21 cellular contexts compared by ENCODE assay signal in genomic region chr22:17471901-17472566, GRCh38.
DNase-seq lines count a peak whose midpoint lies in the region; ATAC-seq lines count a peak whose summit lies in the region.
"Had no signal": no experiment of that assay in that cellular context is flagged by ENCODE, and none has a peak within 500 bp of the region (broad histone marks: within the 10 kb centered on the region; RNA-seq: fewer than 3 reads in every experiment).

No MANE protein-coding gene starts in this region.

- H3K4me1 ChIP-seq in NT2/D1 (ENCODE audit: insufficient read depth, insufficient read length) = peaks cover 2% of the 10 kb centered on the region
- H3K4me1 ChIP-seq: A549, pancreas had no signal

- no peak overlapping the region for H3K27ac Mint-ChIP-seq in activated T-cell treated with anti-CD3 and anti-CD28 coated beads, Interleukin-2, amount 50 U/mL, for 72 hours

- H3K9ac ChIP-seq in NT2/D1 (ENCODE audit: insufficient read length, low read depth) = no peak overlapping the region

- no peak overlapping the region for H3K4me3 ChIP-seq in NT2/D1 (ENCODE audit: insufficient read length, low read depth)
- H3K4me3 ChIP-seq: A549, pancreas, SK-N-MC, upper lobe of left lung had no signal

- DNase-seq in NCI-H2171 treated with DMSO at 0.1 percent for 48 hours (lab: John Stamatoyannopoulos, UW) = peak; percentile 34
- no peak for DNase-seq in NCI-H2171 (lab: John Stamatoyannopoulos, UW)
- DNase-seq in NT2/D1 (ENCODE audit: low read depth, low spot score) = peak; percentile 16
- no peak for DNase-seq in left ventricle myocardium superior
- no peak for DNase-seq in sciatic nerve (ENCODE audit: low spot score)
- no peak for DNase-seq in activated T-cell treated with anti-CD3 and anti-CD28 coated beads, Interleukin-2, amount 50 U/mL, for 72 hours
- no peak for DNase-seq in GM19240 (ENCODE audit: insufficient read length, low spot score)
- DNase-seq: activated CD4-positive, alpha-beta T cell treated with anti-CD3 and anti-CD28 coated beads for 4 hours; activated CD8-positive, alpha-beta memory T cell treated with anti-CD3 and anti-CD28 coated beads, Interleukin-2, amount 50 U/mL, for 4 hours; activated naive CD4-positive, alpha-beta T cell; cortex of kidney; midbrain; NCI-H1092; NCI-H2227 treated with DMSO at 0.1 percent for 48 hours; OCI-M1; pancreas; stimulated activated naive CD8-positive, alpha-beta T cell treated with anti-CD3 and anti-CD28 coated beads, Interleukin-15, Interleukin-2, amounts not matched to agents 100 U/mL and 50 U/mL, for 24 hours had no signal

- ATAC-seq in left ventricle myocardium superior = peak; percentile 83
- ATAC-seq in sciatic nerve = peak; percentile 34
- no peak for ATAC-seq in HG03135 (IDR thresholded peaks at IDR 0.05; ENCODE audit: unreplicated experiment)
- no peak for ATAC-seq in activated T-cell treated with anti-CD3 and anti-CD28 coated beads, Interleukin-2, amount 50 U/mL, for 72 hours (replicated peaks in 1 of 2)
- ATAC-seq: A549; stimulated activated naive CD8-positive, alpha-beta T cell treated with anti-CD3 and anti-CD28 coated beads, Interleukin-15, Interleukin-2, amounts not matched to agents 100 U/mL and 50 U/mL, for 24 hours had no signal

- no peaks in the 10 kb centered on the region for H3K9me3 Mint-ChIP-seq in activated T-cell treated with anti-CD3 and anti-CD28 coated beads, Interleukin-2, amount 50 U/mL, for 72 hours

- no peaks in the 10 kb centered on the region for H3K27me3 ChIP-seq in NT2/D1 (ENCODE audit: insufficient read depth, insufficient read length)
- H3K27me3 ChIP-seq: pancreas, upper lobe of left lung had no signal

- H3K36me3 Mint-ChIP-seq in activated T-cell treated with anti-CD3 and anti-CD28 coated beads, Interleukin-2, amount 50 U/mL, for 72 hours (ENCODE audit: insufficient read depth in 2 of 2) = no peaks in the 10 kb centered on the region

- H3K36me3 ChIP-seq in NT2/D1 (ENCODE audit: insufficient read depth, insufficient read length, low read length) = peaks cover 2% of the 10 kb centered on the region
- H3K36me3 ChIP-seq: pancreas, upper lobe of left lung had no signal

- peaks cover 36% of the 10 kb centered on the region for H3K27me3 Mint-ChIP-seq in activated T-cell treated with anti-CD3 and anti-CD28 coated beads, Interleukin-2, amount 50 U/mL, for 72 hours (ENCODE audit: low read depth)

- H3K4me3 Mint-ChIP-seq in activated T-cell treated with anti-CD3 and anti-CD28 coated beads, Interleukin-2, amount 50 U/mL, for 72 hours = no peak overlapping the region

- intact Hi-C loops in left ventricle myocardium superior (cut with micrococcal nuclease) = no loop called here
- intact Hi-C loops in sciatic nerve (cut with DNase I) = no loop called here

- H3K4me1 Mint-ChIP-seq in activated T-cell treated with anti-CD3 and anti-CD28 coated beads, Interleukin-2, amount 50 U/mL, for 72 hours (ENCODE audit: low read depth) = no peaks in the 10 kb centered on the region

- no peaks in the 10 kb centered on the region for H3K9me3 ChIP-seq in NT2/D1 (ENCODE audit: insufficient read depth, low read length)
- H3K9me3 ChIP-seq: A549, pancreas, upper lobe of left lung had no signal

Comparison
In these comparisons a context has a peak if more than half of its experiments do, and no peak if none do; other contexts are left out.
1. DNase-seq: peak in NCI-H2171 treated with DMSO at 0.1 percent for 48 hours (single experiment) and NT2/D1 (single experiment); none in NCI-H2171 (single experiment), left ventricle myocardium superior (single experiment), sciatic nerve (single experiment), activated T-cell treated with anti-CD3 and anti-CD28 coated beads, Interleukin-2, amount 50 U/mL, for 72 hours (0 of 2) and GM19240 (single experiment).
2. ATAC-seq: peak in left ventricle myocardium superior (single experiment) and sciatic nerve (single experiment); none in HG03135 (single experiment) and activated T-cell treated with anti-CD3 and anti-CD28 coated beads, Interleukin-2, amount 50 U/mL, for 72 hours (0 of 2).